ENCODE assay signal across 1 cellular context in genomic region chr18:57088883-57089282, GRCh38.
TF ChIP-seq lines count a peak whose summit lies in the region.

No MANE protein-coding gene starts in this region.

TF ChIP-seq in liver, 16 proteins besides CTCF, POLR2A, EP300 and RAD21 (continued from another document):
- TF ChIP-seq HNF4A (conservative IDR thresholded peaks at IDR 0.05), result no peak
- no peak for TF ChIP-seq SP1 (IDR thresholded peaks at IDR 0.05)
- TF ChIP-seq MAX (IDR thresholded peaks at IDR 0.05), result no peak
- no peak for TF ChIP-seq FOXA2 (IDR thresholded peaks at IDR 0.05)
- no peak for TF ChIP-seq TAF1 (conservative IDR thresholded peaks at IDR 0.05)
- no peak for TF ChIP-seq EGR1 (IDR thresholded peaks at IDR 0.05; ENCODE audit: low read depth in 2 of 2)
- no peak for TF ChIP-seq ZBTB33 (IDR thresholded peaks at IDR 0.05)
- no peak for TF ChIP-seq YY1 (IDR thresholded peaks at IDR 0.05)
- no peak for TF ChIP-seq RXRA (IDR thresholded peaks at IDR 0.05)
- TF ChIP-seq REST (IDR thresholded peaks at IDR 0.05), result no peak
- no peak for TF ChIP-seq GABPA (IDR thresholded peaks at IDR 0.05 in 1 of 2, conservative IDR thresholded peaks at IDR 0.05 in 1 of 2)
- TF ChIP-seq HNF4G (IDR thresholded peaks at IDR 0.05), result no peak
- no peak for TF ChIP-seq ATF3 (IDR thresholded peaks at IDR 0.05)
